ENCODE assay signal across 8 cellular contexts in the genomic region with DNA sequence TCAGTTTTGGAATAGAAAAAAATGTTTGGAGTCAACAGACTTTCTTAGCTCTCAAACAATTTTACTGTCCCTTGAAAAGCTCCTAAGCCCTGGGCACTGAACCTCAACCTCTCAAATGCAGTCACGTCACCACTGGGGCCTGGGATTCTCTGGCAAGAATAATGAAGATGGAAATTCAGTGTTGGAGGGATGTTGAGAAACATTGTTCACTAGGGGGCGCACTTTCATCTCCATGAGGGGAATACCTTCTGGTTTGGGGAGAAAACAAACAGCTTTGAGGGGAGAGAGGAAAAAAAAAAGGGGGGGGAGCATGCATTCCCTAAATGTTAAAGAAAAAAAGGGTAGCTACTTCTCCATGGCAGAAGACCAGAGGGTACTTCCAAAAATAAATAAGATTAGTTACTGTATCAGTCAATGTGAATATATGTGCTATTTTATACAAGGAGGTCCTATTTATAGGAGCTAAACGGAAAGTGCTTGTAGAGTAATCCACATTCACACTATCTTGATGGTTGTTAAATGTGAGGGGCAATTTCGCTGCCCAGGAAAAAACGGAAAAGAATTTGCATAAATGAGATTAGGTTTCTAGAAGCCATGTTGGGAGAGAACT. TPM values are rescaled to one million over a fixed set of nuclear protein-coding genes. Genes with fewer than 3 reads are reported as not detected.
DNase-seq lines count a peak whose midpoint lies in the region; ATAC-seq and TF ChIP-seq lines count a peak whose summit lies in the region.

No MANE protein-coding gene starts in this region.

- peak; percentile 55 for DNase-seq in SIG-M5 treated with dmso at 0.1 percent for 504 hours (lab: John Stamatoyannopoulos, UW; ENCODE audit: unreplicated experiment)
- DNase-seq in SIG-M5 (lab: John Stamatoyannopoulos, UW), result no peak
- peak; percentile 66 for DNase-seq in NCI-H1048 (lab: John Stamatoyannopoulos, UW)
- peak; percentile 78 for DNase-seq in SK-N-DZ (ENCODE audit: low spot score)
- DNase-seq in adrenal gland, result peak; percentile 76 to 88 (median 85)
- peak; percentile 70 for DNase-seq in right atrium auricular region (ENCODE audit: low spot score)
- peak; percentile 31 for DNase-seq in skeletal muscle cell (ENCODE audit: low read depth)

- H3K4me1 ChIP-seq in adrenal gland (replicated peaks in 1 of 2), result peaks cover 7 to 24% of the 10 kb centered on the region in 2 donors
- peaks cover 0 to 26% of the 10 kb centered on the region in 2 donors for H3K4me1 ChIP-seq in right atrium auricular region

- H3K27me3 ChIP-seq in adrenal gland (no peaks in the 10 kb centered on the region), right atrium auricular region (no peaks in the 10 kb centered on the region)

- H3K4me3 ChIP-seq in adrenal gland (no peak overlapping the region), right atrium auricular region (no peak overlapping the region), skeletal muscle cell (ENCODE audit: low read depth, low read length) (no peak overlapping the region)

- H3K9me3 ChIP-seq in adrenal gland (replicated peaks in 1 of 3) (no peaks in the 10 kb centered on the region), right atrium auricular region (no peaks in the 10 kb centered on the region)

- TF ChIP-seq CTCF in adrenal gland (IDR thresholded peaks at IDR 0.05) (peak; percentile 60 to 93 (median 79)), right atrium auricular region (IDR thresholded peaks at IDR 0.05) (peak; percentile 38 to 75)

- ATAC-seq in HG02981 (IDR thresholded peaks at IDR 0.05; ENCODE audit: unreplicated experiment), result no peak

- 13 to 24% (median 19%) methylated on average over 5 of the region's 5 CpGs for WGBS in adrenal gland, 4 donors

- intact Hi-C loops in adrenal gland (cut with DNase I), result loop anchor here in 1 of 2 donors (10.0 kb wide), 3 partner anchors 139 to 1029 kb away; a partner anchor contains a TSS

- H3K27ac ChIP-seq in adrenal gland (peak overlapping the region; percentile 28 to 79 (median 71)), right atrium auricular region (no peak overlapping the region)

- no peak for TF ChIP-seq POLR2A in adrenal gland (IDR thresholded peaks at IDR 0.05)

- H3K36me3 ChIP-seq in adrenal gland (replicated peaks in 1 of 2), result no peaks in the 10 kb centered on the region
- no peaks in the 10 kb centered on the region for H3K36me3 ChIP-seq in right atrium auricular region

RNA-seq across cellular contexts. Expression of a gene that starts 5.8 kb away (rescaled TPM):
- 0.06 TPM in 1 of 2 replicates, not detected in the other for polyA plus RNA-seq in SK-N-DZ (2014; cell fraction: cytosol; rRNA removed)
- not detected in 2 replicates for polyA plus RNA-seq in SK-N-DZ (2014; cell fraction: nucleus; rRNA removed)
- total RNA-seq in adrenal gland (not detected), right atrium auricular region (not detected)
- not detected for polyA plus RNA-seq in adrenal gland

RNA-seq across cellular contexts. Expression of a gene that starts 34.6 kb away (rescaled TPM):
- polyA plus RNA-seq in SK-N-DZ (2014; cell fraction: cytosol; rRNA removed), result 4.4 and 7.7 TPM in 2 replicates
- polyA plus RNA-seq in SK-N-DZ (2014; cell fraction: nucleus; rRNA removed), result 14.0 and 18.1 TPM in 2 replicates
- total RNA-seq in adrenal gland (10 to 100 TPM in 5 of 8 donors, 1 to 10 TPM in 3; 5.1 to 20.9 (median 12.2) TPM), right atrium auricular region (10 to 100 TPM in 1 of 2 donors, 1 to 10 TPM in 1; 6.7 to 11.1 TPM)
- 10 to 100 TPM in 2 of 3 donors, 1 to 10 TPM in 1; 7.0 to 21.7 (median 10.2) TPM for polyA plus RNA-seq in adrenal gland

Comparison
In these comparisons a context has a peak if more than half of its experiments do, and no peak if none do; other contexts are left out.
1. H3K27ac ChIP-seq: peak in adrenal gland (5 of 5); none in right atrium auricular region (0 of 2).